ENCODE assay signal across 1 cellular context in the genomic region with DNA sequence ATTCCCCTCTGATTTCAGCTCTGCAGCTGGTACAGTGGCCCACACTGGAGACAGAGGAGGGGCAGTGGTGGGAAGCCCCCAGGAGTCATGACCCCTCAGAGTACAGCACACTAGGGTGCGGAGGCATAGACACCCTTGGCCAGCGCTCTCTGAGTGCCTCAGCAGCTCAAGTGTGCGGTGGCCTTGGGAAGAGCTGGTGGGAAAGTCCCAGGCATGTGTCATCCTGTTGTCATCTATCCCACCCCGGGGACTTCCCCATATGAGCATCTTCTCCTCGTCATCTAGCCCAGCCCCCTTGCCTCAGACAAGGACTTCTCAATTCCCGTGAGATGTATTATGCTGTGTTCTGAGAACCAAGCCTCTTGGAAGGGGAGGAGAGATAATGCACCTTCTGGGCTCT.
TF ChIP-seq lines count a peak whose summit lies in the region.

No MANE protein-coding gene starts in this region.

TF ChIP-seq in GM12878, 131 proteins besides CTCF, POLR2A, EP300 and RAD21 (continued from another document and continues in another):
- TF ChIP-seq SMAD1 (IDR thresholded peaks at IDR 0.05; ENCODE audit: low read depth, partially characterized antibody) = no peak
- TF ChIP-seq, protein P1, sequence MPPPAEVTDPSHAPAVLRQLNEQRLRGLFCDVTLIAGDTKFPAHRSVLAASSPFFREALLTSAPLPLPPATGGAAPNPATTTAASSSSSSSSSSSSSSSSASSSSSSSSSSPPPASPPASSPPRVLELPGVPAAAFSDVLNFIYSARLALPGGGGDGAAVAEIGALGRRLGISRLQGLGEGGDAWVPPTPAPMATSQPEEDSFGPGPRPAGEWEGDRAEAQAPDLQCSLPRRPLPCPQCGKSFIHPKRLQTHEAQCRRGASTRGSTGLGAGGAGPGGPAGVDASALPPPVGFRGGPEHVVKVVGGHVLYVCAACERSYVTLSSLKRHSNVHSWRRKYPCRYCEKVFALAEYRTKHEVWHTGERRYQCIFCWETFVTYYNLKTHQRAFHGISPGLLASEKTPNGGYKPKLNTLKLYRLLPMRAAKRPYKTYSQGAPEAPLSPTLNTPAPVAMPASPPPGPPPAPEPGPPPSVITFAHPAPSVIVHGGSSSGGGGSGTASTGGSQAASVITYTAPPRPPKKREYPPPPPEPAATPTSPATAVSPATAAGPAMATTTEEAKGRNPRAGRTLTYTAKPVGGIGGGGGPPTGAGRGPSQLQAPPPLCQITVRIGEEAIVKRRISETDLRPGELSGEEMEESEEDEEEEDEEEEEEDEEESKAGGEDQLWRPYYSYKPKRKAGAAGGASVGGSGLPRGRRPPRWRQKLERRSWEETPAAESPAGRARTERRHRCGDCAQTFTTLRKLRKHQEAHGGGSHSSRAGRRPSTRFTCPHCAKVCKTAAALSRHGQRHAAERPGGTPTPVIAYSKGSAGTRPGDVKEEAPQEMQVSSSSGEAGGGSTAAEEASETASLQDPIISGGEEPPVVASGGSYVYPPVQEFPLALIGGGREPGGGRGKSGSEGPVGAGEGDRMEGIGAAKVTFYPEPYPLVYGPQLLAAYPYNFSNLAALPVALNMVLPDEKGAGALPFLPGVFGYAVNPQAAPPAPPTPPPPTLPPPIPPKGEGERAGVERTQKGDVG (CRISPR knock-in tag; IDR thresholded peaks at IDR 0.05) = no peak
- no peak for TF ChIP-seq PAX8 (IDR thresholded peaks at IDR 0.05)
- TF ChIP-seq, protein P2, sequence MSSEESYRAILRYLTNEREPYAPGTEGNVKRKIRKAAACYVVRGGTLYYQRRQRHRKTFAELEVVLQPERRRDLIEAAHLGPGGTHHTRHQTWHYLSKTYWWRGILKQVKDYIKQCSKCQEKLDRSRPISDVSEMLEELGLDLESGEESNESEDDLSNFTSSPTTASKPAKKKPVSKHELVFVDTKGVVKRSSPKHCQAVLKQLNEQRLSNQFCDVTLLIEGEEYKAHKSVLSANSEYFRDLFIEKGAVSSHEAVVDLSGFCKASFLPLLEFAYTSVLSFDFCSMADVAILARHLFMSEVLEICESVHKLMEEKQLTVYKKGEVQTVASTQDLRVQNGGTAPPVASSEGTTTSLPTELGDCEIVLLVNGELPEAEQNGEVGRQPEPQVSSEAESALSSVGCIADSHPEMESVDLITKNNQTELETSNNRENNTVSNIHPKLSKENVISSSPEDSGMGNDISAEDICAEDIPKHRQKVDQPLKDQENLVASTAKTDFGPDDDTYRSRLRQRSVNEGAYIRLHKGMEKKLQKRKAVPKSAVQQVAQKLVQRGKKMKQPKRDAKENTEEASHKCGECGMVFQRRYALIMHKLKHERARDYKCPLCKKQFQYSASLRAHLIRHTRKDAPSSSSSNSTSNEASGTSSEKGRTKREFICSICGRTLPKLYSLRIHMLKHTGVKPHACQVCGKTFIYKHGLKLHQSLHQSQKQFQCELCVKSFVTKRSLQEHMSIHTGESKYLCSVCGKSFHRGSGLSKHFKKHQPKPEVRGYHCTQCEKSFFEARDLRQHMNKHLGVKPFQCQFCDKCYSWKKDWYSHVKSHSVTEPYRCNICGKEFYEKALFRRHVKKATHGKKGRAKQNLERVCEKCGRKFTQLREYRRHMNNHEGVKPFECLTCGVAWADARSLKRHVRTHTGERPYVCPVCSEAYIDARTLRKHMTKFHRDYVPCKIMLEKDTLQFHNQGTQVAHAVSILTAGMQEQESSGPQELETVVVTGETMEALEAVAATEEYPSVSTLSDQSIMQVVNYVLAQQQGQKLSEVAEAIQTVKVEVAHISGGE (CRISPR knock-in tag; IDR thresholded peaks at IDR 0.05) = no peak
- TF ChIP-seq, protein P3, sequence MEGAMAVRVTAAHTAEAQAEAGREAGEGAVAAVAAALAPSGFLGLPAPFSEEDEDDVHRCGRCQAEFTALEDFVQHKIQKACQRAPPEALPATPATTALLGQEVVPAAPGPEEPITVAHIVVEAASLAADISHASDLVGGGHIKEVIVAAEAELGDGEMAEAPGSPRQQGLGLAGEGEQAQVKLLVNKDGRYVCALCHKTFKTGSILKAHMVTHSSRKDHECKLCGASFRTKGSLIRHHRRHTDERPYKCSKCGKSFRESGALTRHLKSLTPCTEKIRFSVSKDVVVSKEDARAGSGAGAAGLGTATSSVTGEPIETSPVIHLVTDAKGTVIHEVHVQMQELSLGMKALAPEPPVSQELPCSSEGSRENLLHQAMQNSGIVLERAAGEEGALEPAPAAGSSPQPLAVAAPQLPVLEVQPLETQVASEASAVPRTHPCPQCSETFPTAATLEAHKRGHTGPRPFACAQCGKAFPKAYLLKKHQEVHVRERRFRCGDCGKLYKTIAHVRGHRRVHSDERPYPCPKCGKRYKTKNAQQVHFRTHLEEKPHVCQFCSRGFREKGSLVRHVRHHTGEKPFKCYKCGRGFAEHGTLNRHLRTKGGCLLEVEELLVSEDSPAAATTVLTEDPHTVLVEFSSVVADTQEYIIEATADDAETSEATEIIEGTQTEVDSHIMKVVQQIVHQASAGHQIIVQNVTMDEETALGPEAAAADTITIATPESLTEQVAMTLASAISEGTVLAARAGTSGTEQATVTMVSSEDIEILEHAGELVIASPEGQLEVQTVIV (IDR thresholded peaks at IDR 0.05; ENCODE audit: borderline replicate concordance, partially characterized antibody) = no peak
- TF ChIP-seq ZNF217 (IDR thresholded peaks at IDR 0.05) = no peak
- TF ChIP-seq TARDBP (IDR thresholded peaks at IDR 0.05; ENCODE audit: borderline replicate concordance) = no peak
- TF ChIP-seq SREBF2 (IDR thresholded peaks at IDR 0.05; ENCODE audit: low read length) = no peak
- no peak for TF ChIP-seq RCOR1 (conservative IDR thresholded peaks at IDR 0.05; ENCODE audit: low read depth, low read length)
- TF ChIP-seq, protein P4, sequence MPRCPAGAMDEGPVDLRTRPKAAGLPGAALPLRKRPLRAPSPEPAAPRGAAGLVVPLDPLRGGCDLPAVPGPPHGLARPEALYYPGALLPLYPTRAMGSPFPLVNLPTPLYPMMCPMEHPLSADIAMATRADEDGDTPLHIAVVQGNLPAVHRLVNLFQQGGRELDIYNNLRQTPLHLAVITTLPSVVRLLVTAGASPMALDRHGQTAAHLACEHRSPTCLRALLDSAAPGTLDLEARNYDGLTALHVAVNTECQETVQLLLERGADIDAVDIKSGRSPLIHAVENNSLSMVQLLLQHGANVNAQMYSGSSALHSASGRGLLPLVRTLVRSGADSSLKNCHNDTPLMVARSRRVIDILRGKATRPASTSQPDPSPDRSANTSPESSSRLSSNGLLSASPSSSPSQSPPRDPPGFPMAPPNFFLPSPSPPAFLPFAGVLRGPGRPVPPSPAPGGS (IDR thresholded peaks at IDR 0.05; ENCODE audit: borderline replicate concordance, insufficient read depth, low read depth, low read length, poor library complexity, severe bottlenecking) = peak; percentile 62
- no peak for TF ChIP-seq CBFB (IDR thresholded peaks at IDR 0.05; ENCODE audit: low read depth)
- no peak for TF ChIP-seq CBX5 (IDR thresholded peaks at IDR 0.05; ENCODE audit: low read depth)
- TF ChIP-seq, protein P5, sequence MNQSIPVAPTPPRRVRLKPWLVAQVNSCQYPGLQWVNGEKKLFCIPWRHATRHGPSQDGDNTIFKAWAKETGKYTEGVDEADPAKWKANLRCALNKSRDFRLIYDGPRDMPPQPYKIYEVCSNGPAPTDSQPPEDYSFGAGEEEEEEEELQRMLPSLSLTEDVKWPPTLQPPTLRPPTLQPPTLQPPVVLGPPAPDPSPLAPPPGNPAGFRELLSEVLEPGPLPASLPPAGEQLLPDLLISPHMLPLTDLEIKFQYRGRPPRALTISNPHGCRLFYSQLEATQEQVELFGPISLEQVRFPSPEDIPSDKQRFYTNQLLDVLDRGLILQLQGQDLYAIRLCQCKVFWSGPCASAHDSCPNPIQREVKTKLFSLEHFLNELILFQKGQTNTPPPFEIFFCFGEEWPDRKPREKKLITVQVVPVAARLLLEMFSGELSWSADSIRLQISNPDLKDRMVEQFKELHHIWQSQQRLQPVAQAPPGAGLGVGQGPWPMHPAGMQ (IDR thresholded peaks at IDR 0.05; ENCODE audit: borderline replicate concordance) = no peak
- TF ChIP-seq, protein P6, sequence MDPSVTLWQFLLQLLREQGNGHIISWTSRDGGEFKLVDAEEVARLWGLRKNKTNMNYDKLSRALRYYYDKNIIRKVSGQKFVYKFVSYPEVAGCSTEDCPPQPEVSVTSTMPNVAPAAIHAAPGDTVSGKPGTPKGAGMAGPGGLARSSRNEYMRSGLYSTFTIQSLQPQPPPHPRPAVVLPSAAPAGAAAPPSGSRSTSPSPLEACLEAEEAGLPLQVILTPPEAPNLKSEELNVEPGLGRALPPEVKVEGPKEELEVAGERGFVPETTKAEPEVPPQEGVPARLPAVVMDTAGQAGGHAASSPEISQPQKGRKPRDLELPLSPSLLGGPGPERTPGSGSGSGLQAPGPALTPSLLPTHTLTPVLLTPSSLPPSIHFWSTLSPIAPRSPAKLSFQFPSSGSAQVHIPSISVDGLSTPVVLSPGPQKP (IDR thresholded peaks at IDR 0.05; ENCODE audit: low read depth, low read length) = no peak
- TF ChIP-seq MTA3 (IDR thresholded peaks at IDR 0.05; ENCODE audit: borderline replicate concordance, low read length) = no peak
- TF ChIP-seq ATF7 (IDR thresholded peaks at IDR 0.05; ENCODE audit: low read depth) = peak; percentile 83
- peak; percentile 66; the same call in 1 of the 2 replicates for TF ChIP-seq CREM (IDR thresholded peaks at IDR 0.05; ENCODE audit: low read depth)
- TF ChIP-seq, protein P7, sequence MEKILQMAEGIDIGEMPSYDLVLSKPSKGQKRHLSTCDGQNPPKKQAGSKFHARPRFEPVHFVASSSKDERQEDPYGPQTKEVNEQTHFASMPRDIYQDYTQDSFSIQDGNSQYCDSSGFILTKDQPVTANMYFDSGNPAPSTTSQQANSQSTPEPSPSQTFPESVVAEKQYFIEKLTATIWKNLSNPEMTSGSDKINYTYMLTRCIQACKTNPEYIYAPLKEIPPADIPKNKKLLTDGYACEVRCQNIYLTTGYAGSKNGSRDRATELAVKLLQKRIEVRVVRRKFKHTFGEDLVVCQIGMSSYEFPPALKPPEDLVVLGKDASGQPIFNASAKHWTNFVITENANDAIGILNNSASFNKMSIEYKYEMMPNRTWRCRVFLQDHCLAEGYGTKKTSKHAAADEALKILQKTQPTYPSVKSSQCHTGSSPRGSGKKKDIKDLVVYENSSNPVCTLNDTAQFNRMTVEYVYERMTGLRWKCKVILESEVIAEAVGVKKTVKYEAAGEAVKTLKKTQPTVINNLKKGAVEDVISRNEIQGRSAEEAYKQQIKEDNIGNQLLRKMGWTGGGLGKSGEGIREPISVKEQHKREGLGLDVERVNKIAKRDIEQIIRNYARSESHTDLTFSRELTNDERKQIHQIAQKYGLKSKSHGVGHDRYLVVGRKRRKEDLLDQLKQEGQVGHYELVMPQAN (conservative IDR thresholded peaks at IDR 0.05) = no peak
- no peak for TF ChIP-seq KLF5 (IDR thresholded peaks at IDR 0.05; ENCODE audit: partially characterized antibody)
- TF ChIP-seq STAT1 (conservative IDR thresholded peaks at IDR 0.05) = no peak
- no peak for TF ChIP-seq RAD51 (IDR thresholded peaks at IDR 0.05)
- no peak for TF ChIP-seq EZH2 (IDR thresholded peaks at IDR 0.05; ENCODE audit: borderline replicate concordance, control insufficient read depth, low read depth, low read length)
- TF ChIP-seq MTA2 (IDR thresholded peaks at IDR 0.05; ENCODE audit: low read depth) = 0 out of 2 replicates have a peak, but pooled peaks have one; percentile 29
- TF ChIP-seq SMARCA5 (IDR thresholded peaks at IDR 0.05) = no peak
- no peak for TF ChIP-seq NFXL1 (IDR thresholded peaks at IDR 0.05; ENCODE audit: borderline replicate concordance)
- TF ChIP-seq JUNB (IDR thresholded peaks at IDR 0.05) = peak; percentile 31; the same call in 1 of the 2 replicates
- TF ChIP-seq, protein P8, sequence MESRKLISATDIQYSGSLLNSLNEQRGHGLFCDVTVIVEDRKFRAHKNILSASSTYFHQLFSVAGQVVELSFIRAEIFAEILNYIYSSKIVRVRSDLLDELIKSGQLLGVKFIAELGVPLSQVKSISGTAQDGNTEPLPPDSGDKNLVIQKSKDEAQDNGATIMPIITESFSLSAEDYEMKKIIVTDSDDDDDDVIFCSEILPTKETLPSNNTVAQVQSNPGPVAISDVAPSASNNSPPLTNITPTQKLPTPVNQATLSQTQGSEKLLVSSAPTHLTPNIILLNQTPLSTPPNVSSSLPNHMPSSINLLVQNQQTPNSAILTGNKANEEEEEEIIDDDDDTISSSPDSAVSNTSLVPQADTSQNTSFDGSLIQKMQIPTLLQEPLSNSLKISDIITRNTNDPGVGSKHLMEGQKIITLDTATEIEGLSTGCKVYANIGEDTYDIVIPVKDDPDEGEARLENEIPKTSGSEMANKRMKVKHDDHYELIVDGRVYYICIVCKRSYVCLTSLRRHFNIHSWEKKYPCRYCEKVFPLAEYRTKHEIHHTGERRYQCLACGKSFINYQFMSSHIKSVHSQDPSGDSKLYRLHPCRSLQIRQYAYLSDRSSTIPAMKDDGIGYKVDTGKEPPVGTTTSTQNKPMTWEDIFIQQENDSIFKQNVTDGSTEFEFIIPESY (IDR thresholded peaks at IDR 0.05) = no peak
- TF ChIP-seq SIX5 (IDR thresholded peaks at IDR 0.05; ENCODE audit: low read depth, low read length, severe bottlenecking) = no peak
- TF ChIP-seq TCF7 (IDR thresholded peaks at IDR 0.05; ENCODE audit: borderline replicate concordance) = no peak
- no peak for TF ChIP-seq POLR2AphosphoS2 (IDR thresholded peaks at IDR 0.05; ENCODE audit: low read depth, low read length)
- TF ChIP-seq TCF12 (IDR thresholded peaks at IDR 0.05; ENCODE audit: low read depth, low read length) = no peak
- TF ChIP-seq CHD4 (IDR thresholded peaks at IDR 0.05) = no peak
- TF ChIP-seq, protein P9, sequence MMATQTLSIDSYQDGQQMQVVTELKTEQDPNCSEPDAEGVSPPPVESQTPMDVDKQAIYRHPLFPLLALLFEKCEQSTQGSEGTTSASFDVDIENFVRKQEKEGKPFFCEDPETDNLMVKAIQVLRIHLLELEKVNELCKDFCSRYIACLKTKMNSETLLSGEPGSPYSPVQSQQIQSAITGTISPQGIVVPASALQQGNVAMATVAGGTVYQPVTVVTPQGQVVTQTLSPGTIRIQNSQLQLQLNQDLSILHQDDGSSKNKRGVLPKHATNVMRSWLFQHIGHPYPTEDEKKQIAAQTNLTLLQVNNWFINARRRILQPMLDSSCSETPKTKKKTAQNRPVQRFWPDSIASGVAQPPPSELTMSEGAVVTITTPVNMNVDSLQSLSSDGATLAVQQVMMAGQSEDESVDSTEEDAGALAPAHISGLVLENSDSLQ (IDR thresholded peaks at IDR 0.05) = peak; percentile 56; the same call in 1 of the 2 replicates
- peak; percentile 55 for TF ChIP-seq NBN (IDR thresholded peaks at IDR 0.05)
- TF ChIP-seq, protein P10, sequence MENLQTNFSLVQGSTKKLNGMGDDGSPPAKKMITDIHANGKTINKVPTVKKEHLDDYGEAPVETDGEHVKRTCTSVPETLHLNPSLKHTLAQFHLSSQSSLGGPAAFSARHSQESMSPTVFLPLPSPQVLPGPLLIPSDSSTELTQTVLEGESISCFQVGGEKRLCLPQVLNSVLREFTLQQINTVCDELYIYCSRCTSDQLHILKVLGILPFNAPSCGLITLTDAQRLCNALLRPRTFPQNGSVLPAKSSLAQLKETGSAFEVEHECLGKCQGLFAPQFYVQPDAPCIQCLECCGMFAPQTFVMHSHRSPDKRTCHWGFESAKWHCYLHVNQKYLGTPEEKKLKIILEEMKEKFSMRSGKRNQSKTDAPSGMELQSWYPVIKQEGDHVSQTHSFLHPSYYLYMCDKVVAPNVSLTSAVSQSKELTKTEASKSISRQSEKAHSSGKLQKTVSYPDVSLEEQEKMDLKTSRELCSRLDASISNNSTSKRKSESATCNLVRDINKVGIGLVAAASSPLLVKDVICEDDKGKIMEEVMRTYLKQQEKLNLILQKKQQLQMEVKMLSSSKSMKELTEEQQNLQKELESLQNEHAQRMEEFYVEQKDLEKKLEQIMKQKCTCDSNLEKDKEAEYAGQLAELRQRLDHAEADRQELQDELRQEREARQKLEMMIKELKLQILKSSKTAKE (IDR thresholded peaks at IDR 0.05; ENCODE audit: low read depth, poor library complexity, severe bottlenecking) = no peak
- no peak for TF ChIP-seq RB1 (IDR thresholded peaks at IDR 0.05; ENCODE audit: borderline replicate concordance)
- no peak for TF ChIP-seq STAT3 (IDR thresholded peaks at IDR 0.05; ENCODE audit: low read depth, low read length)
- peak; percentile 69; the same call in 1 of the 2 replicates for TF ChIP-seq SPI1 (IDR thresholded peaks at IDR 0.05; ENCODE audit: borderline replicate concordance, insufficient read depth, low read depth, low read length)
- TF ChIP-seq SIN3A (IDR thresholded peaks at IDR 0.05; ENCODE audit: low read depth, low read length) = no peak
